8 cellular contexts compared by ENCODE assay signal in genomic region chr17:57257213-57257873, GRCh38. TPM values are rescaled to one million over a fixed set of nuclear protein-coding genes. Genes with fewer than 3 reads are reported as not detected.
A peak's percentile ranks its signal among the peaks of the same experiment; 100 is the strongest.
DNase-seq lines count a peak whose midpoint lies in the region; ATAC-seq and TF ChIP-seq lines count a peak whose summit lies in the region.

No MANE protein-coding gene starts in this region.

- peak overlapping the region in 4 of 7 donors; percentile 2 to 66 (median 27) for H3K27ac Mint-ChIP-seq in CD14-positive monocyte
- peak overlapping the region; percentile 89 for H3K27ac Mint-ChIP-seq in activated naive CD4-positive, alpha-beta T cell treated with anti-CD3 and anti-CD28 coated beads, Interleukin-2, amount 10 ng/mL, durations not matched to agents 7 days and 5 days

- peak overlapping the region; percentile 87 to 99 for H3K4me3 Mint-ChIP-seq in CD14-positive monocyte
- H3K4me3 Mint-ChIP-seq in activated naive CD4-positive, alpha-beta T cell treated with anti-CD3 and anti-CD28 coated beads, Interleukin-2, amount 10 ng/mL, durations not matched to agents 7 days and 5 days = peak overlapping the region; percentile 94

- H3K36me3 ChIP-seq in HUES64 (ENCODE audit: insufficient read depth, low read length) (peaks cover 20% of the 10 kb centered on the region), iPS-20b (ENCODE audit: insufficient read depth, low read depth, low read length) (peaks cover 22% of the 10 kb centered on the region), stomach (peaks cover 5 to 9% (median 6%) of the 10 kb centered on the region in 4 donors)

- H3K27ac ChIP-seq in HUES64 (ENCODE audit: low read depth, low read length) (peak overlapping the region; percentile 70), iPS-20b (ENCODE audit: low read length) (no peak overlapping the region), stomach (peak overlapping the region; percentile 87 to 97 (median 94))

- peaks cover 35% of the 10 kb centered on the region for H3K4me1 Mint-ChIP-seq in CD14-positive monocyte
- H3K4me1 Mint-ChIP-seq in activated naive CD4-positive, alpha-beta T cell treated with anti-CD3 and anti-CD28 coated beads, Interleukin-2, amount 10 ng/mL, durations not matched to agents 7 days and 5 days = peaks cover 63% of the 10 kb centered on the region

- H3K9me3 ChIP-seq in HUES64 (ENCODE audit: insufficient read depth, low read depth, low read length) (no peaks in the 10 kb centered on the region), iPS-20b (ENCODE audit: insufficient read depth, low read depth, low read length) (no peaks in the 10 kb centered on the region), stomach (no peaks in the 10 kb centered on the region)

- CTCF ChIA-PET in activated naive CD4-positive, alpha-beta T cell treated with anti-CD3 and anti-CD28 coated beads, Interleukin-2, amount 10 ng/mL, durations not matched to agents 7 days and 5 days (lab: Charles Lee) = interaction anchor here (0.7 to 2.9 kb wide), 8 partner anchors 10 to 490 kb away, joined by 3 to 15 read pairs (median 3); no protein-coding TSS in a partner anchor

- H3K27me3 Mint-ChIP-seq in CD14-positive monocyte (ENCODE audit: low read depth in 3 of 3) = peaks cover 6 to 24% (median 9%) of the 10 kb centered on the region in 3 donors
- H3K27me3 Mint-ChIP-seq in activated naive CD4-positive, alpha-beta T cell treated with anti-CD3 and anti-CD28 coated beads, Interleukin-2, amount 10 ng/mL, durations not matched to agents 7 days and 5 days = peaks cover 19% of the 10 kb centered on the region

- no peak for TF ChIP-seq EP300 in stomach (IDR thresholded peaks at IDR 0.05)

- H3K9me3 Mint-ChIP-seq in CD14-positive monocyte = no peaks in the 10 kb centered on the region
- no peaks in the 10 kb centered on the region for H3K9me3 Mint-ChIP-seq in activated naive CD4-positive, alpha-beta T cell treated with anti-CD3 and anti-CD28 coated beads, Interleukin-2, amount 10 ng/mL, durations not matched to agents 7 days and 5 days

- H3K4me3 ChIP-seq in HUES64 (ENCODE audit: low read length) (peak overlapping the region; percentile 71), iPS-20b (ENCODE audit: low read length) (peak overlapping the region; percentile 85), stomach (peak overlapping the region; percentile 82 to 91 (median 90))

- TF ChIP-seq CTCF in CD14-positive monocyte (IDR thresholded peaks at IDR 0.05) (no peak), stomach (IDR thresholded peaks at IDR 0.05) (no peak)

- H3K36me3 Mint-ChIP-seq in CD14-positive monocyte = peaks cover 16 to 30% of the 10 kb centered on the region in 2 donors
- H3K36me3 Mint-ChIP-seq in activated naive CD4-positive, alpha-beta T cell treated with anti-CD3 and anti-CD28 coated beads, Interleukin-2, amount 10 ng/mL, durations not matched to agents 7 days and 5 days = peaks cover 41% of the 10 kb centered on the region

- intact Hi-C loops in CD14-positive monocyte (cut with micrococcal nuclease) (no loop called here), stomach (cut with DNase I; ENCODE audit: low total_unique reads) (loop anchor here (10.0 kb wide), 2 partner anchors 107 to 187 kb away; no protein-coding TSS in a partner anchor)

- WGBS in HUES64 = 1% methylated on average over 11 of the region's 18 CpGs
- 0 to 1% (median 0%) methylated on average over 18 of the region's 18 CpGs for WGBS in stomach, 5 donors

- peaks cover 43% of the 10 kb centered on the region for H3K4me1 ChIP-seq in HUES64 (ENCODE audit: insufficient read depth, low read length)
- H3K4me1 ChIP-seq in iPS-20b (ENCODE audit: insufficient read depth, low read length) = peaks cover 32% of the 10 kb centered on the region
- H3K4me1 ChIP-seq in stomach = peaks cover 10 to 42% (median 26%) of the 10 kb centered on the region in 4 donors

- no peak for ATAC-seq in HG03045 (IDR thresholded peaks at IDR 0.05; ENCODE audit: unreplicated experiment)
- no peak for ATAC-seq in HG03521 (IDR thresholded peaks at IDR 0.05; ENCODE audit: unreplicated experiment)
- ATAC-seq in HG02981 (IDR thresholded peaks at IDR 0.05; ENCODE audit: unreplicated experiment) = no peak

- H3K9ac ChIP-seq in HUES64 (ENCODE audit: low read depth, low read length) (peak overlapping the region; percentile 70), iPS-20b (ENCODE audit: low read depth, low read length) (peak overlapping the region; percentile 80)

- H3K27me3 ChIP-seq in HUES64 (ENCODE audit: insufficient read depth, low read length) = peaks cover 23% of the 10 kb centered on the region
- peaks cover 16% of the 10 kb centered on the region for H3K27me3 ChIP-seq in iPS-20b (ENCODE audit: insufficient read depth, low read length)
- no peaks in the 10 kb centered on the region for H3K27me3 ChIP-seq in stomach

- TF ChIP-seq POLR2A in stomach (IDR thresholded peaks at IDR 0.05) = no peak

- no peak for DNase-seq in CD14-positive monocyte (ENCODE audit: low spot score)
- DNase-seq in activated naive CD4-positive, alpha-beta T cell treated with anti-CD3 and anti-CD28 coated beads, Interleukin-2, amount 10 ng/mL, durations not matched to agents 7 days and 5 days = peak; percentile 46
- no peak for DNase-seq in stomach

RNA-seq across cellular contexts. Expression of gene MSI2, which starts 1.0 kb away (rescaled TPM):
- polyA plus RNA-seq in CD14-positive monocyte (under 1 TPM; 0.20 to 0.37 TPM), stomach (10 to 100 TPM in 2 of 3 donors, 1 to 10 TPM in 1; 8.3 to 15.8 (median 10.7) TPM)
- polyA plus RNA-seq in HUES64 (2013, experiment 1 of 2) = 30.7 TPM
- 36.8 TPM for polyA plus RNA-seq in HUES64 (2013, experiment 2 of 2)
- 10 to 100 TPM; 11.7 to 72.4 (median 30.8) TPM for total RNA-seq in stomach

Comparison
In these comparisons a context has a peak if more than half of its experiments do, and no peak if none do; other contexts are left out.
1. RNA of gene MSI2, which starts 1.0 kb away (polyA plus RNA-seq): 8.3 to 15.8 TPM in stomach; 0.20 to 0.37 TPM in CD14-positive monocyte; every median in the first group is over 4 times any median in the second.
2. Peak in every context shown above with its lines, with median percentiles within 50 percentile points of each other: H3K4me3 ChIP-seq.